Comparison of ENCODE assay signal across 8 cellular contexts in the genomic region with DNA sequence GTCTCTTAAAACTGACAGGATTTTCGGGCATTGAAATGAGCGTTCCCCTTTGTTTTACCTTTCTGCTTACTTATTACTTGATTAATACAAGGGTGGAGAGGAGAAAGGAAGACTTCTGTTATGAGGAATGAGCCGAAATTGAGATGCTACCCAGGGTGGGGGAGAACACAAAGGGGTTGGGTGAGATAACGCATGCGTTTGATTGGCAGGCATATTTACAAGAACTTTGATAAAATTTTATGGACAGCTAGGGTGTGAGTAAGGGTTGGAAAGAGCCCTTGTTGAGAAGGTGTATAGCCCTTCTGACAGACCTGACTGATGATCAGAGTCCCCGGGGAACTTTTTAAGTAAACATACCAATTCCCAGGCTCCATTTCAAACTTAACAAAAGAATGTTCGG. TPM values are rescaled to one million over a fixed set of nuclear protein-coding genes. Genes with fewer than 3 reads are reported as not detected.
DNase-seq lines count a peak whose midpoint lies in the region; ATAC-seq and TF ChIP-seq lines count a peak whose summit lies in the region.

No MANE protein-coding gene starts in this region.

- WGBS in IMR-90 (ENCODE audit: extremely low coverage in 2 of 2, insufficient read length in 1 of 2), 2 experiments: no CpG with 5 or more reads among the region's 7 CpGs

- H3K4me3 ChIP-seq in GM08714 (ENCODE audit: low read length) (peak overlapping the region; percentile 90), IMR-90 (ENCODE audit: insufficient read depth, low read depth, low read length) (peak overlapping the region; percentile 100), astrocyte of the cerebellum (ENCODE audit: low read depth, low read length) (peak overlapping the region; percentile 83), lower lobe of right lung (peak overlapping the region; percentile 94), vagina (peak overlapping the region; percentile 58 to 65)

- CTCF ChIA-PET in IMR-90 (lab: Yijun Ruan, JAX): no interaction called here

- TF ChIP-seq CTCF in IMR-90 (conservative IDR thresholded peaks at IDR 0.05; ENCODE audit: low read depth, low read length) (no peak), astrocyte of the cerebellum (IDR thresholded peaks at IDR 0.05; ENCODE audit: low read depth, low read length, missing control alignments) (no peak), lower lobe of right lung (IDR thresholded peaks at IDR 0.05) (no peak), vagina (IDR thresholded peaks at IDR 0.05) (no peak)

- no peak overlapping the region for H2BK15ac ChIP-seq in IMR-90 (ENCODE audit: low read depth, low read length)

- H4K8ac ChIP-seq in IMR-90 (ENCODE audit: low read depth in 2 of 2, low read length in 2 of 2): no peak overlapping the region; a peak in 1 of 4 replicates

- no peak overlapping the region for H2BK20ac ChIP-seq in IMR-90 (ENCODE audit: low read depth, low read length)

- POLR2A ChIA-PET in IMR-90 (lab: Charles Lee; ENCODE audit: unreplicated experiment): no interaction called here

- H3K36me3 ChIP-seq in IMR-90 (ENCODE audit: control insufficient read depth, insufficient read depth, low read length) (peaks cover 2% of the 10 kb centered on the region; the same call in 1 of the 2 replicates), lower lobe of right lung (peaks cover 14% of the 10 kb centered on the region), vagina (no peaks in the 10 kb centered on the region)

- H4K5ac ChIP-seq in IMR-90 (ENCODE audit: low read depth, low read length): no peak overlapping the region

- H3K27me3 ChIP-seq in IMR-90 (ENCODE audit: control insufficient read depth, insufficient read depth, low read length): no peaks in the 10 kb centered on the region
- H3K27me3 ChIP-seq in lower lobe of right lung (ENCODE audit: low read depth): no peaks in the 10 kb centered on the region
- H3K27me3 ChIP-seq in vagina: no peaks in the 10 kb centered on the region

- in situ Hi-C loops in IMR-90 (cut with MboI; ENCODE audit: low sequenced_read_pairs) (no loop called here), astrocyte of the cerebellum (cut with HindIII; ENCODE audit: low sequenced_read_pairs) (no loop called here)

- peak overlapping the region; percentile 52 for H2AK9ac ChIP-seq in IMR-90 (replicated peaks; ENCODE audit: low read depth, low read length, poor library complexity)

- no peaks in the 10 kb centered on the region for H3K9me3 ChIP-seq in IMR-90 (ENCODE audit: control insufficient read depth, insufficient read depth, low read length)
- H3K9me3 ChIP-seq in lower lobe of right lung: no peaks in the 10 kb centered on the region
- H3K9me3 ChIP-seq in vagina: no peaks in the 10 kb centered on the region

- H4K91ac ChIP-seq in IMR-90 (ENCODE audit: insufficient read depth, low read depth, low read length): no peak overlapping the region

- no peak overlapping the region for H2BK120ac ChIP-seq in IMR-90 (ENCODE audit: low read depth, low read length)

- H3K4ac ChIP-seq in IMR-90 (ENCODE audit: low read depth, low read length): peak overlapping the region; percentile 45

- H3K79me1 ChIP-seq in IMR-90 (ENCODE audit: low read depth in 1 of 2, low read length in 2 of 2): peaks cover 0 to 23% of the 10 kb centered on the region in 2 experiments; a peak in 3 of 4 replicates

- ATAC-seq in IMR-90 (ENCODE audit: low read depth) (no peak), lower lobe of right lung (no peak)

- H3K9me1 ChIP-seq in IMR-90 (ENCODE audit: insufficient read depth, low read length): peaks cover 2% of the 10 kb centered on the region; the same call in 1 of the 2 replicates

- TF ChIP-seq POLR2A in IMR-90 (IDR thresholded peaks at IDR 0.05; ENCODE audit: low read depth, low read length) (no peak), vagina (IDR thresholded peaks at IDR 0.05) (no peak)

- peak overlapping the region; percentile 77 for H3K4me2 ChIP-seq in IMR-90 (ENCODE audit: low read depth, low read length)

- H3K18ac ChIP-seq in IMR-90 (ENCODE audit: low read depth, low read length): no peak overlapping the region

- peak; percentile 4 for DNase-seq in IMR-90
- DNase-seq in astrocyte of the cerebellum (ENCODE audit: low read depth): no peak
- no peak for DNase-seq in lower lobe of right lung
- no peak for DNase-seq in vagina (ENCODE audit: extremely low spot score in 2 of 2)
- DNase-seq in hippocampal formation (lab: John Stamatoyannopoulos, UW): no peak
- no peak for DNase-seq in HuH-7.5 (ENCODE audit: low spot score)
- DNase-seq in DMS114 treated with DMSO at 0.1 percent for 48 hours (lab: John Stamatoyannopoulos, UW; ENCODE audit: unreplicated experiment): no peak

- H3K14ac ChIP-seq in IMR-90 (replicated peaks; ENCODE audit: low read depth, low read length): peak overlapping the region; percentile 77; the same call in 1 of the 2 replicates

- H3K27ac ChIP-seq in IMR-90 (ENCODE audit: insufficient read depth, low read length) (peak overlapping the region; percentile 16; the same call in 1 of the 2 replicates), lower lobe of right lung (peak overlapping the region; percentile 100), vagina (peak overlapping the region; percentile 98)

- H3K56ac ChIP-seq in IMR-90 (ENCODE audit: extremely low read depth, insufficient read depth, low read length): peak overlapping the region; percentile 77

- H3K4me1 ChIP-seq in IMR-90 (ENCODE audit: control insufficient read depth, insufficient read depth, low read length) (no peaks in the 10 kb centered on the region), lower lobe of right lung (peaks cover 47% of the 10 kb centered on the region), vagina (peaks cover 54% of the 10 kb centered on the region)

- peaks cover 10% of the 10 kb centered on the region for H4K20me1 ChIP-seq in IMR-90 (ENCODE audit: insufficient read depth, low read length)

- no peak for TF ChIP-seq RAD21 in IMR-90 (IDR thresholded peaks at IDR 0.05; ENCODE audit: low read length)

- no TSS peak for BruUV-seq in IMR-90 (replicated peaks; lab: Mats Ljungman, UMichigan)

- H2AK5ac ChIP-seq in IMR-90 (ENCODE audit: low read depth, low read length): no peak overlapping the region

- peak overlapping the region; percentile 95 for H3K9ac ChIP-seq in IMR-90 (ENCODE audit: low read depth, low read length)

- peak overlapping the region; percentile 4 for H2BK5ac ChIP-seq in IMR-90 (ENCODE audit: low read depth, low read length, poor library complexity, severe bottlenecking)

- intact Hi-C loops in IMR-90 (cut with micrococcal nuclease): loop anchor here (2.0 to 10.0 kb wide), 3 partner anchors 65 to 291 kb away; a partner anchor contains a TSS
- intact Hi-C loops in lower lobe of right lung (cut with DNase I): no loop called here
- intact Hi-C loops in vagina (cut with DNase I): loop anchor here (5.0 to 10.0 kb wide), 2 partner anchors 151 to 251 kb away; a partner anchor contains a TSS

- dilution Hi-C loops in IMR-90 (cut with HindIII; ENCODE audit: low sequenced_read_pairs, unreplicated experiment): no loop called here

- peak overlapping the region; percentile 98 for H2AFZ ChIP-seq in IMR-90 (replicated peaks; ENCODE audit: low read length, poor library complexity)

- peak overlapping the region; percentile 86 for H3K23ac ChIP-seq in IMR-90 (ENCODE audit: low read depth, low read length)

TF ChIP-seq in IMR-90, 13 proteins besides CTCF, POLR2A, EP300 and RAD21:
- TF ChIP-seq CEBPB (IDR thresholded peaks at IDR 0.05; ENCODE audit: low read depth, low read length): no peak
- TF ChIP-seq, protein P1, sequence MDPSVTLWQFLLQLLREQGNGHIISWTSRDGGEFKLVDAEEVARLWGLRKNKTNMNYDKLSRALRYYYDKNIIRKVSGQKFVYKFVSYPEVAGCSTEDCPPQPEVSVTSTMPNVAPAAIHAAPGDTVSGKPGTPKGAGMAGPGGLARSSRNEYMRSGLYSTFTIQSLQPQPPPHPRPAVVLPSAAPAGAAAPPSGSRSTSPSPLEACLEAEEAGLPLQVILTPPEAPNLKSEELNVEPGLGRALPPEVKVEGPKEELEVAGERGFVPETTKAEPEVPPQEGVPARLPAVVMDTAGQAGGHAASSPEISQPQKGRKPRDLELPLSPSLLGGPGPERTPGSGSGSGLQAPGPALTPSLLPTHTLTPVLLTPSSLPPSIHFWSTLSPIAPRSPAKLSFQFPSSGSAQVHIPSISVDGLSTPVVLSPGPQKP (IDR thresholded peaks at IDR 0.05; ENCODE audit: borderline replicate concordance, low read depth, low read length): no peak
- TF ChIP-seq SMC3 (IDR thresholded peaks at IDR 0.05; ENCODE audit: low read depth, low read length): no peak
- no peak for TF ChIP-seq BHLHE40 (IDR thresholded peaks at IDR 0.05; ENCODE audit: low read depth, low read length)
- TF ChIP-seq, protein P2, sequence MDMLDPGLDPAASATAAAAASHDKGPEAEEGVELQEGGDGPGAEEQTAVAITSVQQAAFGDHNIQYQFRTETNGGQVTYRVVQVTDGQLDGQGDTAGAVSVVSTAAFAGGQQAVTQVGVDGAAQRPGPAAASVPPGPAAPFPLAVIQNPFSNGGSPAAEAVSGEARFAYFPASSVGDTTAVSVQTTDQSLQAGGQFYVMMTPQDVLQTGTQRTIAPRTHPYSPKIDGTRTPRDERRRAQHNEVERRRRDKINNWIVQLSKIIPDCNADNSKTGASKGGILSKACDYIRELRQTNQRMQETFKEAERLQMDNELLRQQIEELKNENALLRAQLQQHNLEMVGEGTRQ (IDR thresholded peaks at IDR 0.05; ENCODE audit: low read depth, low read length): no peak
- no peak for TF ChIP-seq CHD1 (IDR thresholded peaks at IDR 0.05; ENCODE audit: low read depth, low read length)
- no peak for TF ChIP-seq RFX5 (IDR thresholded peaks at IDR 0.05; ENCODE audit: low read depth, low read length)
- no peak for TF ChIP-seq RCOR1 (IDR thresholded peaks at IDR 0.05; ENCODE audit: insufficient replicate concordance, low read length)
- TF ChIP-seq FOS (IDR thresholded peaks at IDR 0.05; ENCODE audit: low read depth, low read length): no peak
- no peak for TF ChIP-seq MAFK (IDR thresholded peaks at IDR 0.05; ENCODE audit: low read depth, low read length)
- no peak for TF ChIP-seq MXI1 (IDR thresholded peaks at IDR 0.05; ENCODE audit: borderline replicate concordance, low read depth, low read length)
- no peak for TF ChIP-seq NFE2L2 (IDR thresholded peaks at IDR 0.05; ENCODE audit: low read depth, low read length)
- no peak for TF ChIP-seq MAZ (IDR thresholded peaks at IDR 0.05; ENCODE audit: borderline replicate concordance, low read depth, low read length)
TF ChIP-seq in IMR-90: peak in this region for 0.

RNA-seq across cellular contexts. Expression of a gene that starts 1.8 kb away (rescaled TPM):
- 36.0 and 44.7 TPM in 2 replicates for total RNA-seq in IMR-90 (2012; rRNA removed)
- 18.1 and 20.2 TPM in 2 replicates for polyA plus RNA-seq in IMR-90 (2012; rRNA removed)
- polyA plus RNA-seq in IMR-90 (2012; cell fraction: cytosol; rRNA removed): 3.3 and 14.7 TPM in 2 replicates
- 8.6 and 10.0 TPM in 2 replicates for polyA plus RNA-seq in IMR-90 (2012; cell fraction: nucleus; rRNA removed; ENCODE audit: low replicate concordance)
- total RNA-seq in lower lobe of right lung: 31.0 TPM
- total RNA-seq in vagina: 15.7 TPM

Comparison
In these comparisons a context has a peak if more than half of its experiments do, and no peak if none do; other contexts are left out.
1. H3K27ac ChIP-seq: peak in every context shown above with its lines; median percentile 100 in lower lobe of right lung; 98 in vagina; 16 in IMR-90.